In genomic region chr20:59365611-59366284, GRCh38 we compare ENCODE assay signal across 25 cellular contexts.
DNase-seq lines count a peak whose midpoint lies in the region; ATAC-seq, FAIRE-seq and TF ChIP-seq lines count a peak whose summit lies in the region.
"Had no signal": no experiment of that assay in that cellular context is flagged by ENCODE, and none has a peak within 500 bp of the region (broad histone marks: within the 10 kb centered on the region; RNA-seq: fewer than 3 reads in every experiment).

No MANE protein-coding gene starts in this region.

- no peak overlapping the region for H3K4me3 Mint-ChIP-seq in stimulated activated naive B cell treated with anti-CD40 and anti-IgM and Interleukin-4, amounts not matched to agents 10 μg/mL and 1 μg/mL and 100 μg/mL, for 72 hours
- H3K4me3 Mint-ChIP-seq: CD4-positive, CD25-positive, alpha-beta regulatory T cell had no signal

- no peaks in the 10 kb centered on the region for H3K36me3 Mint-ChIP-seq in stimulated activated naive B cell treated with anti-CD40 and anti-IgM and Interleukin-4, amounts not matched to agents 10 μg/mL and 1 μg/mL and 100 μg/mL, for 72 hours
- H3K36me3 Mint-ChIP-seq: CD4-positive, CD25-positive, alpha-beta regulatory T cell had no signal

- TF ChIP-seq EP300 in HepG2 (IDR thresholded peaks at IDR 0.05; ENCODE audit: low read depth in 2 of 2, low read length in 2 of 2): no peak
- no peak for TF ChIP-seq EP300 in HepG2 (CRISPR knock-in tag; IDR thresholded peaks at IDR 0.05; ENCODE audit: borderline replicate concordance)
- no peak for TF ChIP-seq EP300 in stomach (IDR thresholded peaks at IDR 0.05)

- no peak for FAIRE-seq in HepG2 (lab: Jason Lieb, UNC)
- FAIRE-seq in islet of Langerhans (lab: Jason Lieb, UNC): peak; percentile 98
- FAIRE-seq: A204.1, GM12878, GM19239, K562 had no signal

- H2AFZ ChIP-seq in HepG2 (ENCODE audit: low read length): no peak overlapping the region
- H2AFZ ChIP-seq: GM23248 had no signal

- H3K4me3 ChIP-seq in HepG2 (replicated peaks in 1 of 3; ENCODE audit: insufficient read depth in 1 of 3, low read depth in 2 of 3, low read length in 3 of 3) (no peak overlapping the region), right lobe of liver (no peak overlapping the region), stomach (no peak overlapping the region)
- H3K4me3 ChIP-seq: GM12878, GM23248, HAP-1, K562, Peyer's patch had no signal

- intact Hi-C loops in HepG2 (cut with micrococcal nuclease; ENCODE audit: unreplicated experiment) (no loop called here), right lobe of liver (cut with DNase I) (no loop called here), stomach (cut with DNase I; ENCODE audit: low total_unique reads) (no loop called here)

- no peaks in the 10 kb centered on the region for H4K20me1 ChIP-seq in HepG2 (ENCODE audit: insufficient read depth, low read length)

- no peaks in the 10 kb centered on the region for H3K4me1 Mint-ChIP-seq in stimulated activated naive B cell treated with anti-CD40 and anti-IgM and Interleukin-4, amounts not matched to agents 10 μg/mL and 1 μg/mL and 100 μg/mL, for 72 hours
- H3K4me1 Mint-ChIP-seq: CD4-positive, CD25-positive, alpha-beta regulatory T cell had no signal

- in situ Hi-C loops in HepG2 (cut with HindIII; ENCODE audit: extremely low pct_ligation_motif_present, low pct_unique_long_range_greater_than_20kb): no loop called here

- no peaks in the 10 kb centered on the region for H3K9me3 ChIP-seq in HepG2 (ENCODE audit: low read length)
- no peaks in the 10 kb centered on the region for H3K9me3 ChIP-seq in right lobe of liver
- no peaks in the 10 kb centered on the region for H3K9me3 ChIP-seq in stomach
- H3K9me3 ChIP-seq: BE2C, HAP-1, Peyer's patch had no signal

- DNase-seq in HepG2 (ENCODE audit: low spot score): no peak
- no peak for DNase-seq in right lobe of liver
- peak; percentile 64 for DNase-seq in NCI-H187 treated with DMSO at 0.1 percent for 48 hours (lab: John Stamatoyannopoulos, UW)
- no peak for DNase-seq in GM19240 (ENCODE audit: insufficient read length, low spot score)
- no peak for DNase-seq in stomach
- DNase-seq in NCI-H2171 (lab: John Stamatoyannopoulos, UW): no peak
- no peak for DNase-seq in stimulated activated naive B cell treated with anti-CD40 and anti-IgM and Interleukin-4, amounts not matched to agents 10 μg/mL and 1 μg/mL and 100 μg/mL, for 72 hours
- DNase-seq: BE2C; CD4-positive, CD25-positive, alpha-beta regulatory T cell; COR-L47; DMS 273 treated with DMSO at 0.1 percent for 48 hours; EL; GM23248; NCI-H1436; NCI-H2029 treated with DMSO at 0.1 percent for 48 hours; NCI-H226; NCI-H524 treated with DMSO at 0.1 percent for 48 hours; NK-92 treated with Interleukin-12 subunit alpha and Interleukin-12 subunit beta, amount 100 ng/mL, for 24 hours; Peyer's patch had no signal

- no peak overlapping the region for H3K9ac ChIP-seq in HepG2 (ENCODE audit: insufficient read depth, low read depth, low read length)
- H3K9ac ChIP-seq: GM23248 had no signal

- TF ChIP-seq POLR2A in HepG2 (IDR thresholded peaks at IDR 0.05; ENCODE audit: insufficient read depth in 1 of 2, low read depth in 2 of 2, low read length in 2 of 2) (no peak), right lobe of liver (IDR thresholded peaks at IDR 0.05) (no peak), stomach (IDR thresholded peaks at IDR 0.05) (no peak)

- no peak overlapping the region for H3K27ac Mint-ChIP-seq in stimulated activated naive B cell treated with anti-CD40 and anti-IgM and Interleukin-4, amounts not matched to agents 10 μg/mL and 1 μg/mL and 100 μg/mL, for 72 hours
- H3K27ac Mint-ChIP-seq: CD4-positive, CD25-positive, alpha-beta regulatory T cell had no signal

- H3K27ac ChIP-seq in HepG2 (ENCODE audit: extremely low read length, insufficient read depth, low read length) (no peak overlapping the region), right lobe of liver (no peak overlapping the region), stomach (no peak overlapping the region)
- H3K27ac ChIP-seq: GM23248, Peyer's patch had no signal

- H3K9me3 Mint-ChIP-seq in stimulated activated naive B cell treated with anti-CD40 and anti-IgM and Interleukin-4, amounts not matched to agents 10 μg/mL and 1 μg/mL and 100 μg/mL, for 72 hours: peaks cover 0 to 4% of the 10 kb centered on the region in 2 donors
- H3K9me3 Mint-ChIP-seq: CD4-positive, CD25-positive, alpha-beta regulatory T cell had no signal

- H3K4me1 ChIP-seq in HepG2 (ENCODE audit: insufficient read depth, low read length) (no peaks in the 10 kb centered on the region), right lobe of liver (no peaks in the 10 kb centered on the region), stomach (no peaks in the 10 kb centered on the region)
- H3K4me1 ChIP-seq: BE2C, HAP-1, Peyer's patch had no signal

- POLR2A ChIA-PET in HepG2 (lab: Yijun Ruan, JAX): no interaction called here

- H3K27me3 Mint-ChIP-seq in stimulated activated naive B cell treated with anti-CD40 and anti-IgM and Interleukin-4, amounts not matched to agents 10 μg/mL and 1 μg/mL and 100 μg/mL, for 72 hours: peaks cover 5 to 8% of the 10 kb centered on the region in 2 donors

- H3K79me2 ChIP-seq in HepG2 (ENCODE audit: insufficient read depth, low read length): no peaks in the 10 kb centered on the region

- CTCF ChIA-PET in HepG2 (lab: Yijun Ruan, JAX; ENCODE audit: low intra/inter-chr PET ratio, low total read pairs): no interaction called here

- peaks cover 2 to 36% of the 10 kb centered on the region in 2 experiments; a peak in 2 of 5 replicates for H3K27me3 ChIP-seq in HepG2 (ENCODE audit: control insufficient read depth in 1 of 2, insufficient read depth in 2 of 2, low read length in 2 of 2)
- no peaks in the 10 kb centered on the region for H3K27me3 ChIP-seq in right lobe of liver
- H3K27me3 ChIP-seq in stomach: peaks cover 0 to 34% (median 0%) of the 10 kb centered on the region in 3 donors
- H3K27me3 ChIP-seq: BE2C, Peyer's patch had no signal

- 49% methylated on average over 24 of the region's 24 CpGs for WGBS in HepG2 (ENCODE audit: low lambda C conversion rate)
- WGBS in right lobe of liver (ENCODE audit: insufficient coverage, low coverage, low lambda C conversion rate, missing lambda C conversion rate): 60% methylated on average over 2 of the region's 24 CpGs
- WGBS in stomach, 5 donors: 81 to 90% (median 83%) methylated on average over 17 to 24 of the region's 24 CpGs

- H3K36me3 ChIP-seq in HepG2 (replicated peaks in 1 of 2; ENCODE audit: control insufficient read depth in 1 of 2, insufficient read depth in 2 of 2, low read length in 2 of 2): no peaks in the 10 kb centered on the region
- no peaks in the 10 kb centered on the region for H3K36me3 ChIP-seq in right lobe of liver
- H3K36me3 ChIP-seq in stomach: no peaks in the 10 kb centered on the region
- H3K36me3 ChIP-seq: BE2C, HAP-1, Peyer's patch had no signal

- BruUV-seq in HepG2 (replicated peaks; lab: Mats Ljungman, UMichigan): no TSS peak

- no peak overlapping the region for H3K4me2 ChIP-seq in HepG2 (ENCODE audit: low read depth, low read length)

- no peak for TF ChIP-seq CTCF in HepG2 (CRISPR knock-in tag; IDR thresholded peaks at IDR 0.05)
- no peak for TF ChIP-seq CTCF in right lobe of liver (IDR thresholded peaks at IDR 0.05)
- no peak for TF ChIP-seq CTCF in stomach (IDR thresholded peaks at IDR 0.05)

- ATAC-seq in HepG2 (no peak), right lobe of liver (no peak)
- no peak for ATAC-seq in stimulated activated naive B cell treated with anti-CD40 and anti-IgM and Interleukin-4, amounts not matched to agents 10 μg/mL and 1 μg/mL and 100 μg/mL, for 72 hours (replicated peaks)
- ATAC-seq: GM12878, K562 had no signal

- no peak for TF ChIP-seq RAD21 in HepG2 (CRISPR knock-in tag; IDR thresholded peaks at IDR 0.05)

TF ChIP-seq in HepG2, 621 proteins besides CTCF, POLR2A, EP300 and RAD21:
- TF ChIP-seq RBM39 (IDR thresholded peaks at IDR 0.05; ENCODE audit: low read depth, low read length, poor library complexity, severe bottlenecking): no peak
- TF ChIP-seq ZNF512B (CRISPR knock-in tag; IDR thresholded peaks at IDR 0.05; ENCODE audit: borderline replicate concordance): no peak
- peak; percentile 20 for TF ChIP-seq HNRNPLL (IDR thresholded peaks at IDR 0.05; ENCODE audit: low read depth, low read length, poor library complexity, severe bottlenecking)
